ENCODE assay signal across 19 cellular contexts in genomic region chr2:45218931-45219339, GRCh38.
DNase-seq lines count a peak whose midpoint lies in the region; ATAC-seq and TF ChIP-seq lines count a peak whose summit lies in the region.
"Had no signal": no experiment of that assay in that cellular context is flagged by ENCODE, and none has a peak within 500 bp of the region (broad histone marks: within the 10 kb centered on the region; RNA-seq: fewer than 3 reads in every experiment).

No MANE protein-coding gene starts in this region.

- H3K27me3 ChIP-seq in lung (ENCODE audit: control insufficient read depth, insufficient read depth) (no peaks in the 10 kb centered on the region), vagina (no peaks in the 10 kb centered on the region)
- H3K27me3 ChIP-seq: right atrium auricular region had no signal

- H3K4me1 ChIP-seq in lung (ENCODE audit: control insufficient read depth in 2 of 2, insufficient read depth in 2 of 2, low read length in 2 of 2) (peaks cover 0 to 4% of the 10 kb centered on the region in 2 donors), vagina (no peaks in the 10 kb centered on the region)
- H3K4me1 ChIP-seq: right atrium auricular region had no signal

- no peak overlapping the region for H3K4me3 Mint-ChIP-seq in Calu3 (ENCODE audit: low read depth, unreplicated experiment)
- H3K4me3 Mint-ChIP-seq: stimulated activated naive CD8-positive, alpha-beta T cell treated with anti-CD3 and anti-CD28 coated beads, Interleukin-15, amount 100 ng/mL, for 72 hours had no signal

- peak; percentile 83 for ATAC-seq in lung (ENCODE audit: insufficient read depth, low FRiP score)
- ATAC-seq in sciatic nerve: no peak
- ATAC-seq: stimulated activated naive CD8-positive, alpha-beta T cell treated with anti-CD3 and anti-CD28 coated beads, Interleukin-15, amount 100 ng/mL, for 72 hours had no signal

- H3K27ac Mint-ChIP-seq in Calu3 (ENCODE audit: unreplicated experiment): peak overlapping the region; percentile 47
- H3K27ac Mint-ChIP-seq: stimulated activated naive CD8-positive, alpha-beta T cell treated with anti-CD3 and anti-CD28 coated beads, Interleukin-15, amount 100 ng/mL, for 72 hours had no signal

- TF ChIP-seq POLR2A in vagina (IDR thresholded peaks at IDR 0.05): no peak

- H3K9me3 ChIP-seq in lung (ENCODE audit: control insufficient read depth in 2 of 2, insufficient read depth in 1 of 2, low read length in 1 of 2) (peaks cover 0 to 2% of the 10 kb centered on the region in 2 donors), vagina (no peaks in the 10 kb centered on the region)
- H3K9me3 ChIP-seq: right atrium auricular region, SK-N-SH had no signal

- WGBS in lung, 2 donors: 45 to 50% methylated on average over 3 of the region's 3 CpGs

- no peak overlapping the region for H3K4me3 ChIP-seq in LNCaP clone FGC (ENCODE audit: low read depth, low read length)
- H3K4me3 ChIP-seq in lung: no peak overlapping the region
- no peak overlapping the region for H3K4me3 ChIP-seq in vagina
- H3K4me3 ChIP-seq: GM23248, right atrium auricular region had no signal

- H3K4me1 Mint-ChIP-seq in Calu3 (ENCODE audit: low read depth, unreplicated experiment): peaks cover 17% of the 10 kb centered on the region
- H3K4me1 Mint-ChIP-seq: stimulated activated naive CD8-positive, alpha-beta T cell treated with anti-CD3 and anti-CD28 coated beads, Interleukin-15, amount 100 ng/mL, for 72 hours had no signal

- H3K27ac ChIP-seq in lung (ENCODE audit: low read depth in 1 of 2, low read length in 1 of 2) (peak overlapping the region in 1 of 2 donors; percentile 28), vagina (no peak overlapping the region)
- H3K27ac ChIP-seq: GM23248, right atrium auricular region had no signal

- DNase-seq in Calu3 (peak; percentile 65), LNCaP clone FGC (ENCODE audit: low read depth) (peak; percentile 52), NCI-H748 treated with DMSO at 0.1 percent for 48 hours (lab: John Stamatoyannopoulos, UW) (peak; percentile 10), lung (ENCODE audit: low spot score) (peak; percentile 79), vagina (ENCODE audit: extremely low spot score in 2 of 2) (no peak), HCEC 1CT (no peak), sciatic nerve (ENCODE audit: low spot score) (no peak)
- DNase-seq in stimulated activated CD4-positive, alpha-beta T cell treated with anti-CD3 and anti-CD28 coated beads, Interleukin-4, amount 100 ng/mL, for 24 hours: no peak
- DNase-seq: activated CD4-positive, alpha-beta T cell treated with anti-CD3 and anti-CD28 coated beads, Interleukin-2, amount 50 U/mL, for 1 hour; activated gamma-delta T cell treated with Interleukin-2 at 50 U/mL for 16 hours; anterior cingulate cortex; GM23248; KBM-7; NCI-H1048; NCI-H524; OCI-M1; SK-N-SH; stimulated activated naive CD8-positive, alpha-beta T cell treated with anti-CD3 and anti-CD28 coated beads, Interleukin-15, amount 100 ng/mL, for 72 hours had no signal

- no peak for TF ChIP-seq CTCF in Calu3 (IDR thresholded peaks at IDR 0.05; ENCODE audit: unreplicated experiment)
- no peak for TF ChIP-seq CTCF in LNCaP clone FGC (IDR thresholded peaks at IDR 0.05; ENCODE audit: control insufficient read depth, extremely low read depth, insufficient read depth)
- TF ChIP-seq CTCF in lung (IDR thresholded peaks at IDR 0.05; ENCODE audit: control extremely low read depth, extremely low read depth): no peak
- TF ChIP-seq CTCF in vagina (IDR thresholded peaks at IDR 0.05): no peak

- CTCF ChIA-PET in Calu3 (lab: Charles Lee): interaction anchor here (0.7 to 1.1 kb wide), 2 partner anchors 10 to 246 kb away, joined by 3 to 6 read pairs; no protein-coding TSS in a partner anchor

- no peaks in the 10 kb centered on the region for H3K36me3 ChIP-seq in lung (ENCODE audit: control insufficient read depth in 2 of 2, insufficient read depth in 2 of 2, low read length in 2 of 2)
- no peaks in the 10 kb centered on the region for H3K36me3 ChIP-seq in vagina
- H3K36me3 ChIP-seq: right atrium auricular region had no signal

- H3K36me3 Mint-ChIP-seq in Calu3 (ENCODE audit: insufficient read depth, unreplicated experiment): no peaks in the 10 kb centered on the region

- no TSS peak for BruUV-seq in Calu3 (replicated peaks; lab: Mats Ljungman, UMichigan)

- no peaks in the 10 kb centered on the region for H3K9me3 Mint-ChIP-seq in Calu3 (ENCODE audit: low read depth, unreplicated experiment)

- no peaks in the 10 kb centered on the region for H3K27me3 Mint-ChIP-seq in Calu3 (ENCODE audit: unreplicated experiment)

- intact Hi-C loops in Calu3 (cut with micrococcal nuclease; ENCODE audit: unreplicated experiment) (no loop called here), vagina (cut with DNase I) (no loop called here), sciatic nerve (cut with DNase I) (no loop called here)

Comparison
In these comparisons a context has a peak if more than half of its experiments do, and no peak if none do; other contexts are left out.
1. DNase-seq: peak in Calu3 (single experiment), LNCaP clone FGC (single experiment), NCI-H748 treated with DMSO at 0.1 percent for 48 hours (single experiment) and lung (single experiment); none in vagina (0 of 2), stimulated activated CD4-positive, alpha-beta T cell treated with anti-CD3 and anti-CD28 coated beads, Interleukin-4, amount 100 ng/mL, for 24 hours (single experiment), HCEC 1CT (single experiment) and sciatic nerve (single experiment).